ENCODE assay signal across 11 cellular contexts in the genomic region with DNA sequence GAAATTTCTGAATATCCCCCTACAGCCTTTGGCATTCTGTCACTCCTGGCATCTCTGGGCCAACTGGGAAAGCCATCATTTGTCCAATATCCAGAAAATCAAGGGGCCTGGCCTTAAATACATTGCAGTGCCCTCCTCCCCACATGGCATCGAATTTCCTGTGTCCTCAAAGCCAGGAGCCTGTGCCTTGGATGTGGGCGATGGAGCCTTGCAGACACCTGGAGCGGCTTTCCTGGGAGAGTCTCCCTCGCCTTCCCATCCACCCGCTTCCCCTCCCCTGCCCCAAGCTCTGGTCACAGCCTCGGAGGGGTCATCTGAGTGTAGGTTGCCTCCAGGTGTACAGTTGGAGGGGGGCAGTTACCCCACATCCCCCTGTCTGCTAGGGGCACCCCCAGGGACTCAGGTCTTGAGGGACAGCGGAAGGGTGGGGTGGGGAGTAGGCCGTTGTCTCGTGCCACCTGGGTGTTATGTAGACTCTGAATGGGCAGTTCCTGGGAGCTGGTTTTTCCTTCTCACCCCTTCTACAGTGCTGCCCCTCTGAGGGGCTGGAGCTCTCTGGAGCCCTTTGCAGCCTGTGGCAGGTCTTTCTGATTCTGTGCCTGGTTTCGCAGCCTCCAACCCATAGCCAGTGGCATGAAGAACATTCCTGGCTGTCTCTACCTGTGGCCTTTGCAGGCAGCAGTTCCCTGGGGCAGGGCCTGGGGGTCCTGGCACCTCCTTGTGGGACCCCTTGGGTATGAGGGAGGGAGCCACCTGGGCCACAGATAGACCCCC.
DNase-seq lines count a peak whose midpoint lies in the region; ATAC-seq and TF ChIP-seq lines count a peak whose summit lies in the region.
"Had no signal": no experiment of that assay in that cellular context is flagged by ENCODE, and none has a peak within 500 bp of the region (broad histone marks: within the 10 kb centered on the region; RNA-seq: fewer than 3 reads in every experiment).

No MANE protein-coding gene starts in this region.

- H3K36me3 ChIP-seq in breast epithelium = no peaks in the 10 kb centered on the region
- H3K36me3 ChIP-seq in WERI-Rb-1 = peaks cover 41% of the 10 kb centered on the region
- H3K36me3 ChIP-seq in muscle layer of colon (ENCODE audit: insufficient read depth, low read length) = no peaks in the 10 kb centered on the region
- peaks cover 0 to 5% (median 0%) of the 10 kb centered on the region in 4 donors for H3K36me3 ChIP-seq in upper lobe of left lung

- ATAC-seq in upper lobe of left lung (ENCODE audit: low FRiP score in 2 of 2) = no peak

- H3K4me1 ChIP-seq in breast epithelium = peaks cover 19 to 65% of the 10 kb centered on the region in 2 donors
- peaks cover 92% of the 10 kb centered on the region for H3K4me1 ChIP-seq in muscle layer of colon (ENCODE audit: insufficient read depth, low read length)
- H3K4me1 ChIP-seq in upper lobe of left lung = peaks cover 95 to 96% (median 96%) of the 10 kb centered on the region in 4 donors

- TF ChIP-seq CTCF in breast epithelium (IDR thresholded peaks at IDR 0.05) = no peak
- no peak for TF ChIP-seq CTCF in MCF 10A (IDR thresholded peaks at IDR 0.05; ENCODE audit: unreplicated experiment)
- no peak for TF ChIP-seq CTCF in WERI-Rb-1 (IDR thresholded peaks at IDR 0.05; ENCODE audit: low read depth, low read length)
- TF ChIP-seq CTCF in upper lobe of left lung (IDR thresholded peaks at IDR 0.05) = no peak

- H3K27me3 Mint-ChIP-seq in MCF 10A (ENCODE audit: insufficient read depth, unreplicated experiment) = no peaks in the 10 kb centered on the region

- intact Hi-C loops in breast epithelium (cut with DNase I; ENCODE audit: low total_unique reads) (no loop called here), MCF 10A (cut with micrococcal nuclease) (no loop called here)

- no TSS peak for BruUV-seq in MCF 10A (replicated peaks; lab: Mats Ljungman, UMichigan)

- no peak overlapping the region for H3K4me3 Mint-ChIP-seq in MCF 10A (ENCODE audit: unreplicated experiment)

- no peak overlapping the region for H3K4me3 ChIP-seq in breast epithelium
- no peak overlapping the region for H3K4me3 ChIP-seq in WERI-Rb-1 (ENCODE audit: low read depth, low read length)
- no peak overlapping the region for H3K4me3 ChIP-seq in muscle layer of colon (ENCODE audit: low read depth in 1 of 2, low read length in 2 of 2)
- H3K4me3 ChIP-seq in upper lobe of left lung = no peak overlapping the region

- H3K9ac ChIP-seq in muscle layer of colon (ENCODE audit: low read length) = no peak overlapping the region

- TF ChIP-seq POLR2A in breast epithelium (IDR thresholded peaks at IDR 0.05) = no peak
- no peak for TF ChIP-seq POLR2A in upper lobe of left lung (IDR thresholded peaks at IDR 0.05)

- POLR2A ChIA-PET in MCF 10A (lab: Yijun Ruan, JAX) = interaction anchor here (0.7 kb wide), 1 partner anchor 25 kb away, joined by 4 read pairs; no protein-coding TSS in a partner anchor

- WGBS in upper lobe of left lung, 2 donors = 73 to 100% methylated on average over 5 to 9 of the region's 10 CpGs

- peaks cover 33% of the 10 kb centered on the region for H3K36me3 Mint-ChIP-seq in MCF 10A (ENCODE audit: insufficient read depth, unreplicated experiment)

- H3K27ac ChIP-seq in breast epithelium (peak overlapping the region; percentile 40 to 87), WERI-Rb-1 (peak overlapping the region; percentile 50), muscle layer of colon (ENCODE audit: low read depth, low read length) (peak overlapping the region; percentile 4), upper lobe of left lung (peak overlapping the region in 3 of 4 donors; percentile 57 to 71 (median 60))

- CTCF ChIA-PET in MCF 10A (lab: Yijun Ruan, JAX) = no interaction called here

- H3K27me3 ChIP-seq in breast epithelium (no peaks in the 10 kb centered on the region), WERI-Rb-1 (ENCODE audit: insufficient read depth, low read depth, severe bottlenecking) (no peaks in the 10 kb centered on the region), muscle layer of colon (ENCODE audit: control insufficient read depth in 1 of 2, insufficient read depth in 2 of 2, low read length in 2 of 2) (no peaks in the 10 kb centered on the region), upper lobe of left lung (no peaks in the 10 kb centered on the region)

- no peak overlapping the region for H3K27ac Mint-ChIP-seq in MCF 10A (ENCODE audit: low read depth, unreplicated experiment)

- H3K9me3 ChIP-seq in breast epithelium (no peaks in the 10 kb centered on the region), WERI-Rb-1 (ENCODE audit: severe bottlenecking) (no peaks in the 10 kb centered on the region), muscle layer of colon (ENCODE audit: low read length) (no peaks in the 10 kb centered on the region), upper lobe of left lung (no peaks in the 10 kb centered on the region)

- no peaks in the 10 kb centered on the region for H3K9me3 Mint-ChIP-seq in MCF 10A (ENCODE audit: unreplicated experiment)

- DNase-seq in breast epithelium (ENCODE audit: low spot score in 2 of 2) (no peak), MCF 10A (ENCODE audit: unreplicated experiment) (no peak), WERI-Rb-1 (no peak), upper lobe of left lung (no peak), mesenteric fat pad (ENCODE audit: low spot score) (no peak), iPS-NIHi7 (ENCODE audit: extremely low spot score) (no peak), Ammon's horn (ENCODE audit: low spot score) (no peak)
- DNase-seq: kidney; NCI-H1092 treated with DMSO at 0.1 percent for 48 hours; stimulated activated CD4-positive, alpha-beta T cell treated with anti-CD3 and anti-CD28 coated beads, Interleukin-2, amount 100 ng/mL, for 48 hours had no signal

- H3K4me1 Mint-ChIP-seq in MCF 10A (ENCODE audit: insufficient read depth, unreplicated experiment) = peaks cover 17% of the 10 kb centered on the region

- no peak for TF ChIP-seq EP300 in upper lobe of left lung (IDR thresholded peaks at IDR 0.05)

Comparison
In these comparisons a context has a peak if more than half of its experiments do, and no peak if none do; other contexts are left out.
1. H3K27ac ChIP-seq: peak in every context shown above with its lines; median percentile 64 in breast epithelium; 60 in upper lobe of left lung; 50 in WERI-Rb-1; 4 in muscle layer of colon.